ENCODE assay signal across 21 cellular contexts in genomic region chr3:146974001-146974400, GRCh38.
"Had no signal": no experiment of that assay in that cellular context is flagged by ENCODE, and none has a peak within 500 bp of the region (broad histone marks: within the 10 kb centered on the region; RNA-seq: fewer than 3 reads in every experiment).

No MANE protein-coding gene starts in this region.

- H3K4me1 Mint-ChIP-seq: activated naive CD8-positive, alpha-beta T cell treated with anti-CD3 and anti-CD28 coated beads, Interleukin-2, amount 50 U/mL, for 24 hours; natural killer cell had no signal

- H3K36me3 ChIP-seq: gastroesophageal sphincter, left lung, prostate gland, upper lobe of right lung had no signal

- H3K4me3 Mint-ChIP-seq: activated naive CD4-positive, alpha-beta T cell treated with anti-CD3 and anti-CD28 coated beads for 36 hours; activated naive CD8-positive, alpha-beta T cell treated with anti-CD3 and anti-CD28 coated beads, Interleukin-2, amount 50 U/mL, for 24 hours; natural killer cell; stimulated activated naive CD8-positive, alpha-beta T cell treated with anti-CD3 and anti-CD28 coated beads, Interleukin-15, Interleukin-2, amounts not matched to agents 100 ng/mL and 50 ng/mL, for 24 hours had no signal

- H3K4me3 ChIP-seq: gastroesophageal sphincter, left lung, mucosa of descending colon, prostate gland, testis, upper lobe of right lung had no signal

- H3K36me3 Mint-ChIP-seq: natural killer cell had no signal

- ATAC-seq: activated naive CD8-positive, alpha-beta T cell treated with anti-CD3 and anti-CD28 coated beads, Interleukin-2, amount 50 U/mL, for 24 hours; gastroesophageal sphincter; left lung; mucosa of descending colon; natural killer cell; right cardiac atrium; upper lobe of right lung had no signal

- H3K4me1 ChIP-seq: gastroesophageal sphincter, left lung, prostate gland, testis, upper lobe of right lung had no signal

- FAIRE-seq: bronchial epithelial cell, keratinocyte, small intestine had no signal

- H3K27ac ChIP-seq: gastroesophageal sphincter, left lung, prostate gland, testis, upper lobe of right lung had no signal

- DNase-seq: activated CD4-positive, alpha-beta T cell treated with anti-CD3 and anti-CD28 coated beads for 1 hour; activated CD4-positive, alpha-beta T cell treated with anti-CD3 and anti-CD28 coated beads, Interleukin-2, amount 50 U/mL, for 48 hours; activated naive CD4-positive, alpha-beta T cell treated with anti-CD3 and anti-CD28 coated beads for 36 hours; activated naive CD8-positive, alpha-beta T cell treated with anti-CD3 and anti-CD28 coated beads, Interleukin-2, amount 50 U/mL, for 24 hours; activated T-cell treated with anti-CD3 and anti-CD28 coated beads, Interleukin-2, amount 50 U/mL, for 1 hour; aorta; mucosa of descending colon; natural killer cell; occipital lobe; right cardiac atrium; small intestine; T-helper 9 cell; testis; upper lobe of right lung had no signal

- H3K27me3 Mint-ChIP-seq: activated naive CD8-positive, alpha-beta T cell treated with anti-CD3 and anti-CD28 coated beads, Interleukin-2, amount 50 U/mL, for 24 hours; stimulated activated naive CD8-positive, alpha-beta T cell treated with anti-CD3 and anti-CD28 coated beads, Interleukin-15, Interleukin-2, amounts not matched to agents 100 ng/mL and 50 ng/mL, for 24 hours had no signal

- H3K27ac Mint-ChIP-seq: activated naive CD4-positive, alpha-beta T cell treated with anti-CD3 and anti-CD28 coated beads for 36 hours; activated naive CD8-positive, alpha-beta T cell treated with anti-CD3 and anti-CD28 coated beads, Interleukin-2, amount 50 U/mL, for 24 hours; activated T-helper 2 cell treated with anti-CD3 and anti-CD28 coated beads, Interferon-gamma antibody, Interleukin-2, Interleukin-4, amounts not matched to agents 10 μg/mL and 5 μg/mL and 100 μg/mL, durations not matched to agents 14 hours and 24 hours and 36 hours; natural killer cell; stimulated activated naive CD8-positive, alpha-beta T cell treated with anti-CD3 and anti-CD28 coated beads, Interleukin-15, Interleukin-2, amounts not matched to agents 100 ng/mL and 50 ng/mL, for 24 hours had no signal

- H3K27me3 ChIP-seq: gastroesophageal sphincter, left lung, testis, upper lobe of right lung had no signal

- H3K9me3 ChIP-seq: gastroesophageal sphincter, left lung, mucosa of descending colon, prostate gland, testis, upper lobe of right lung had no signal

- H3K9me3 Mint-ChIP-seq: activated naive CD4-positive, alpha-beta T cell treated with anti-CD3 and anti-CD28 coated beads for 36 hours; activated T-helper 2 cell treated with anti-CD3 and anti-CD28 coated beads, Interferon-gamma antibody, Interleukin-2, Interleukin-4, amounts not matched to agents 10 μg/mL and 5 μg/mL and 100 μg/mL, durations not matched to agents 14 hours and 24 hours and 36 hours had no signal
